ENCODE assay signal across 24 cellular contexts in the genomic region with DNA sequence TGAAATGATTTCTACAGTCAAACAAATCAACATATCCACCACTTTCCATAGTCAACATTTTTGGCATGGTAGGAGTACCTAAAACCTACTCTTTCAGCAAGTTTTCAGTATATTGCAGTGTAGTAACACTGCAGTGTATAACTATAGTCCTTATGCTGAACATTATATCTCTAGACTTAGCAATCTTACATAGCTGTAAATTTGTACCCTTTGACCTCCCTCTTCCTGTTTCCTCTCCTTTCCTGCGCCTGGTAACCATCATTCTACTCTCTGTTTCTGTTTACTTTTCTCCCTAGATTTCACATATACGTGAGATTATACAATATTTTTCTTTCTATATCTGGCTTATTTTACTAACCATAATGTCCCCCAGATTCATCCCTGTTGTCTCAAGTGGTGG. TPM values are rescaled to one million over a fixed set of nuclear protein-coding genes. Genes with fewer than 3 reads are reported as not detected.
DNase-seq lines count a peak whose midpoint lies in the region; ATAC-seq and TF ChIP-seq lines count a peak whose summit lies in the region.
"Had no signal": no experiment of that assay in that cellular context is flagged by ENCODE, and none has a peak within 500 bp of the region (broad histone marks: within the 10 kb centered on the region; RNA-seq: fewer than 3 reads in every experiment).

No MANE protein-coding gene starts in this region.

- H3K4me3 Mint-ChIP-seq in activated T-cell treated with anti-CD3 and anti-CD28 coated beads, Interleukin-2, amount 50 U/mL, for 72 hours = peak overlapping the region in 1 of 2 donors; percentile 26
- H3K4me3 Mint-ChIP-seq in activated T-cell treated with anti-CD3 and anti-CD28 coated beads, Interleukin-2, amount 50 U/mL, for 4 hours = no peak overlapping the region
- H3K4me3 Mint-ChIP-seq in T-helper 17 cell = no peak overlapping the region
- H3K4me3 Mint-ChIP-seq in immature natural killer cell = peak overlapping the region in 1 of 5 donors; percentile 7
- H3K4me3 Mint-ChIP-seq: GM23338 had no signal

- peak in 1 of 2 donors; percentile 13 for ATAC-seq in activated T-cell treated with anti-CD3 and anti-CD28 coated beads, Interleukin-2, amount 50 U/mL, for 72 hours (replicated peaks in 1 of 2)
- ATAC-seq in activated T-cell treated with anti-CD3 and anti-CD28 coated beads, Interleukin-2, amount 50 U/mL, for 4 hours = no peak
- ATAC-seq in T-helper 17 cell = no peak
- ATAC-seq in HG02798 (IDR thresholded peaks at IDR 0.05; ENCODE audit: poor library complexity, unreplicated experiment) = no peak
- ATAC-seq: GM23338, SK-N-SH treated with all-trans-retinoic acid at 6 μM for 48 hours had no signal

- TF ChIP-seq CTCF in lower leg skin (IDR thresholded peaks at IDR 0.05) = no peak

- H3K9me3 ChIP-seq in T-helper 17 cell (ENCODE audit: control insufficient read depth, low read length, poor library complexity, severe bottlenecking) = no peaks in the 10 kb centered on the region
- H3K9me3 ChIP-seq: Peyer's patch had no signal

- DNase-seq in activated T-cell treated with anti-CD3 and anti-CD28 coated beads, Interleukin-2, amount 50 U/mL, for 72 hours = no peak
- no peak for DNase-seq in activated T-cell treated with anti-CD3 and anti-CD28 coated beads, Interleukin-2, amount 50 U/mL, for 4 hours
- DNase-seq in T-helper 17 cell (no peak), immature natural killer cell (no peak), lower leg skin (ENCODE audit: low spot score in 2 of 2) (no peak), GOT3 (lab: John Stamatoyannopoulos, UW) (no peak), NCI-H1092 (lab: John Stamatoyannopoulos, UW) (no peak)
- DNase-seq: AML-193, C1 segment of cervical spinal cord, COR-L47, DMS 273 treated with DMSO at 0.1 percent for 48 hours, DMS79 treated with DMSO at 0.1 percent for 48 hours, HCEC 1CT, KBM-7, NCI-H1048, NCI-H1436, NCI-H2029, NCI-H226, NCI-H524, NCI-H82, Peyer's patch had no signal

- TF ChIP-seq POLR2A in lower leg skin (IDR thresholded peaks at IDR 0.05) = no peak

- H3K4me3 ChIP-seq in lower leg skin (ENCODE audit: low read depth, poor library complexity, severe bottlenecking) = no peak overlapping the region
- H3K4me3 ChIP-seq: GM23338, Peyer's patch had no signal

- WGBS in lower leg skin, 2 donors = 81 to 83% methylated on average over 2 of the region's 2 CpGs

- intact Hi-C loops in lower leg skin (cut with DNase I; ENCODE audit: low total_unique reads) = loop anchor here (5.0 kb wide), 1 partner anchor 179 kb away; no protein-coding TSS in a partner anchor

- no peaks in the 10 kb centered on the region for H3K27me3 Mint-ChIP-seq in activated T-cell treated with anti-CD3 and anti-CD28 coated beads, Interleukin-2, amount 50 U/mL, for 72 hours (ENCODE audit: low read depth)
- no peaks in the 10 kb centered on the region for H3K27me3 Mint-ChIP-seq in activated T-cell treated with anti-CD3 and anti-CD28 coated beads, Interleukin-2, amount 50 U/mL, for 4 hours (ENCODE audit: low read depth)
- H3K27me3 Mint-ChIP-seq in T-helper 17 cell (no peaks in the 10 kb centered on the region), immature natural killer cell (ENCODE audit: low read depth in 3 of 3) (peaks cover 0 to under 1% (median 0%) of the 10 kb centered on the region in 3 donors)

- H3K27ac Mint-ChIP-seq in activated T-cell treated with anti-CD3 and anti-CD28 coated beads, Interleukin-2, amount 50 U/mL, for 72 hours = peak overlapping the region; percentile 21
- H3K27ac Mint-ChIP-seq in T-helper 17 cell (peak overlapping the region; percentile 90), immature natural killer cell (peak overlapping the region in 4 of 6 donors; percentile 2 to 60 (median 21))
- H3K27ac Mint-ChIP-seq: GM23338 had no signal

- H3K4me1 Mint-ChIP-seq in activated T-cell treated with anti-CD3 and anti-CD28 coated beads, Interleukin-2, amount 50 U/mL, for 72 hours (ENCODE audit: low read depth) = peaks cover 41% of the 10 kb centered on the region
- H3K4me1 Mint-ChIP-seq in activated T-cell treated with anti-CD3 and anti-CD28 coated beads, Interleukin-2, amount 50 U/mL, for 4 hours (ENCODE audit: low read depth) = peaks cover 48% of the 10 kb centered on the region
- peaks cover 42% of the 10 kb centered on the region for H3K4me1 Mint-ChIP-seq in T-helper 17 cell
- H3K4me1 Mint-ChIP-seq in immature natural killer cell = peaks cover 36 to 66% of the 10 kb centered on the region in 2 donors

- no peaks in the 10 kb centered on the region for H3K9me3 Mint-ChIP-seq in activated T-cell treated with anti-CD3 and anti-CD28 coated beads, Interleukin-2, amount 50 U/mL, for 72 hours
- H3K9me3 Mint-ChIP-seq in activated T-cell treated with anti-CD3 and anti-CD28 coated beads, Interleukin-2, amount 50 U/mL, for 4 hours = no peaks in the 10 kb centered on the region
- no peaks in the 10 kb centered on the region for H3K9me3 Mint-ChIP-seq in immature natural killer cell
- H3K9me3 Mint-ChIP-seq: GM23338 had no signal

- H3K36me3 Mint-ChIP-seq in activated T-cell treated with anti-CD3 and anti-CD28 coated beads, Interleukin-2, amount 50 U/mL, for 72 hours (ENCODE audit: insufficient read depth in 2 of 2) = no peaks in the 10 kb centered on the region
- H3K36me3 Mint-ChIP-seq in activated T-cell treated with anti-CD3 and anti-CD28 coated beads, Interleukin-2, amount 50 U/mL, for 4 hours (ENCODE audit: insufficient read depth) = peaks cover under 1% of the 10 kb centered on the region
- no peaks in the 10 kb centered on the region for H3K36me3 Mint-ChIP-seq in T-helper 17 cell (ENCODE audit: low read depth)
- no peaks in the 10 kb centered on the region for H3K36me3 Mint-ChIP-seq in immature natural killer cell

RNA-seq across cellular contexts. Expression of a gene that starts 40.2 kb away (rescaled TPM):
- 10 to 100 TPM; 28.9 to 30.9 TPM for total RNA-seq in activated T-cell treated with anti-CD3 and anti-CD28 coated beads, Interleukin-2, amount 50 U/mL, for 72 hours
- 10 to 100 TPM; 21.1 to 23.2 (median 22.6) TPM for total RNA-seq in activated T-cell treated with anti-CD3 and anti-CD28 coated beads, Interleukin-2, amount 50 U/mL, for 4 hours
- total RNA-seq in T-helper 17 cell = 10 to 100 TPM; 35.7 to 38.7 TPM
- polyA plus RNA-seq in immature natural killer cell = 10 to 100 TPM; 20.3 to 34.0 (median 20.6) TPM
- 10 to 100 TPM; 30.7 to 37.7 (median 34.9) TPM for total RNA-seq in lower leg skin

Comparison
In these comparisons a context has a peak if more than half of its experiments do, and no peak if none do; other contexts are left out.
1. H3K27ac Mint-ChIP-seq: peak in every context shown above with its lines; median percentile 90 in T-helper 17 cell; 21 in activated T-cell treated with anti-CD3 and anti-CD28 coated beads, Interleukin-2, amount 50 U/mL, for 72 hours; 21 in immature natural killer cell.